ENCODE assay signal across 9 cellular contexts in the genomic region with DNA sequence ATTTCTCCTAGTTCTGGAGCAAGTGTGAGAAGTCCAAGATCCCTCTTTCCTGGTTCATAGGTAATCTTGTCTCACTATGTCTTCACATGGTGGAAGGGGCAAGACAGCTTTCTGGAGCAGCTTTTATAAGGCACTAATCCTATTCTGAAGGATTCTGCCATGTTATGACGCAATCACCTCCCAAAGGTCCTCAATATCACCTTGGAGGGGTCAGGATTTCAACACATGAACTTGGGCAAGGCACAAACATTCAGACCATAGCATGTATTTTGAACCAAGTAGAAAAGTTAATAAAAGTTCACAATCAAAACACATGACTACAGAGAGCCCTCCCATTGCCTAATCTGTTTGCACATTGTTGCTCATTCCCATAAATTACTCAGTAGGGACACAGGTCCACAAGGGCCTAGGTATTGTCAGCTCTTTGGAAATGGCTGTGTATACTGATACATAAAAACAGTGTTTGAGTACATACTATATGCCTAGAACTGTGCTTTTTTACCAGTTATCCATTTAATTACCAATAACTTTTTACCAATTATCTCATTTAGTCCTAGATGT. TPM values are rescaled to one million over a fixed set of nuclear protein-coding genes. Genes with fewer than 3 reads are reported as not detected.
"Had no signal": no experiment of that assay in that cellular context is flagged by ENCODE, and none has a peak within 500 bp of the region (broad histone marks: within the 10 kb centered on the region; RNA-seq: fewer than 3 reads in every experiment).

No MANE protein-coding gene starts in this region.

- H3K4me3 ChIP-seq: GM23338, HAP-1 had no signal

- ATAC-seq: GM23338, HCT116 had no signal

- H3K9me3 ChIP-seq: HAP-1 had no signal

- H3K4me2 ChIP-seq: GM23338 had no signal

- H2AFZ ChIP-seq: GM23338 had no signal

- H3K4me1 ChIP-seq: HAP-1 had no signal

- DNase-seq: H7, HFFc6, KBM-7 had no signal

- H3K36me3 ChIP-seq: HAP-1 had no signal

- FAIRE-seq: HTR-8/SVneo had no signal

RNA-seq across cellular contexts. Expression of a gene that starts 11.3 kb away (rescaled TPM):
- total RNA-seq: HFFc6, HT-29 had no signal
- polyA plus RNA-seq: IgD-negative memory B cell had no signal
